ENCODE assay signal across 14 cellular contexts in the genomic region with DNA sequence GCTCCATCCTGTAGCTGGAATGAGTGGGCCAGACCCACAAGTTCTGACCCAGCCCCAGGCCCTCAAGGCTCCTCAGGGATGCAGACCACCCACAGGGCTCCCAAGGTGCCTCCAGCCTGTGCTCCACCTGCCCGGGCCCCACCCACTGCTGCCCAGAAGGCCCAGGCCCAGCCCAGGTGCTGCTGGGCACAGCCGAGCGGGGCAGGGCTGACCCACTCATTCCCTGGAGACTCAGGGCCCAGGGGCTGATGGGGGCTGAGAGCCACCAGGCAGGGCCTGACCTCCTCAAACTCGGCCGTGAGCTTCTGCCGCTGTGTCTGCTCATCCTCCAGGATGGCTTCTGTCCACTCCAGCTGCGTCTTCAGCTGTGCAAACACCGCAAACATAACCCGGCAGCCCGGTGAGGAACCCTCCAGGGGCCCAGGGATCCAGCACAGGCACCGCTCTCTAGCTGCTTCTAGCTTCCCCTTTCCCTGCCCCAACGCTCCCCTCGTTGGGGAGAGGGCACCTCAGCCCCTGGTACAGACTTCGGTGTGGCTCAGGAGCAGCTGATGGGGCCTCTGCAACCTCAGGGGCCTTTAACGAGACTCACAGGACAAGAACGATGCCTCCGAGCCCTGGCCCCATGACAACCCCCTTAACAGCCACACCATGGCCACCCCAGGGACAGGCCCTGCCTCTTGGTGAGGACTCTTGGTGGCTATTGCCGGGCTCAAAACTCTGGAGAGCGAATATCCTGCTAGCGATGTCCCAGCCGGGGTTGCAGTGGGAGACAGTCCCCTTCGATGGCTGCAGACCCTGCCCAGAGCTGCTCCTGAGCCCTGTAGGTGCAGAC. TPM values are rescaled to one million over a fixed set of nuclear protein-coding genes. Genes with fewer than 3 reads are reported as not detected.
DNase-seq lines count a peak whose midpoint lies in the region; ATAC-seq, FAIRE-seq and TF ChIP-seq lines count a peak whose summit lies in the region.
"Had no signal": no experiment of that assay in that cellular context is flagged by ENCODE, and none has a peak within 500 bp of the region (broad histone marks: within the 10 kb centered on the region; RNA-seq: fewer than 3 reads in every experiment).

No MANE protein-coding gene starts in this region.

- ATAC-seq in pancreas (no peak), GM18861 (IDR thresholded peaks at IDR 0.05; ENCODE audit: unreplicated experiment) (no peak)
- no peak for ATAC-seq in stimulated activated naive B cell treated with anti-CD40 and anti-IgM and Interleukin-4, amounts not matched to agents 10 μg/mL and 1 μg/mL and 100 μg/mL, for 72 hours (replicated peaks)

- H3K36me3 ChIP-seq in duodenal mucosa (ENCODE audit: control insufficient read depth in 1 of 2, insufficient read depth in 2 of 2, low read length in 2 of 2) (peaks cover 33 to 75% of the 10 kb centered on the region in 2 donors), pancreas (peaks cover 13 to 58% (median 54%) of the 10 kb centered on the region in 3 donors)

- FAIRE-seq in pancreas (lab: Jason Lieb, UNC): no peak
- FAIRE-seq: TTC549 had no signal

- DNase-seq in DMS53 (lab: John Stamatoyannopoulos, UW): peak; percentile 85
- DNase-seq in MV-4-11 (lab: John Stamatoyannopoulos, UW): peak; percentile 69
- peak in 5 of 6 donors; percentile 19 to 83 (median 53) for DNase-seq in pancreas
- no peak for DNase-seq in COLO829 (ENCODE audit: low spot score)
- no peak for DNase-seq in progenitor cell of endocrine pancreas (ENCODE audit: low spot score, unreplicated experiment)
- no peak for DNase-seq in stimulated activated naive B cell treated with anti-CD40 and anti-IgM and Interleukin-4, amounts not matched to agents 10 μg/mL and 1 μg/mL and 100 μg/mL, for 72 hours
- DNase-seq: cortex of kidney; NK-92 treated with Interleukin-12 subunit alpha and Interleukin-12 subunit beta, amount 100 ng/mL, for 24 hours had no signal

- no peak overlapping the region for H3K27ac Mint-ChIP-seq in progenitor cell of endocrine pancreas
- H3K27ac Mint-ChIP-seq in stimulated activated naive B cell treated with anti-CD40 and anti-IgM and Interleukin-4, amounts not matched to agents 10 μg/mL and 1 μg/mL and 100 μg/mL, for 72 hours: no peak overlapping the region
- H3K27ac Mint-ChIP-seq: activated T-helper 2 cell treated with anti-CD3 and anti-CD28 coated beads, Interferon-gamma antibody, Interleukin-2, Interleukin-4, amounts not matched to agents 10 μg/mL and 5 μg/mL and 100 μg/mL, durations not matched to agents 14 hours and 24 hours and 36 hours; mesothelial cell of epicardium had no signal

- H3K27me3 Mint-ChIP-seq in progenitor cell of endocrine pancreas: no peaks in the 10 kb centered on the region
- H3K27me3 Mint-ChIP-seq in stimulated activated naive B cell treated with anti-CD40 and anti-IgM and Interleukin-4, amounts not matched to agents 10 μg/mL and 1 μg/mL and 100 μg/mL, for 72 hours: no peaks in the 10 kb centered on the region

- no peak overlapping the region for H3K9ac ChIP-seq in duodenal mucosa (ENCODE audit: low read depth in 1 of 2, low read length in 2 of 2)

- 52 to 57% methylated on average over 22 of the region's 22 CpGs for WGBS in pancreas, 2 donors

- H3K4me3 Mint-ChIP-seq in progenitor cell of endocrine pancreas (ENCODE audit: low read depth): no peak overlapping the region
- H3K4me3 Mint-ChIP-seq in stimulated activated naive B cell treated with anti-CD40 and anti-IgM and Interleukin-4, amounts not matched to agents 10 μg/mL and 1 μg/mL and 100 μg/mL, for 72 hours: no peak overlapping the region
- H3K4me3 Mint-ChIP-seq: mesothelial cell of epicardium had no signal

- TF ChIP-seq CTCF in pancreas (IDR thresholded peaks at IDR 0.05): no peak
- no peak for TF ChIP-seq CTCF in progenitor cell of endocrine pancreas (IDR thresholded peaks at IDR 0.05; ENCODE audit: unreplicated experiment)

- no peaks in the 10 kb centered on the region for H3K9me3 ChIP-seq in duodenal mucosa (ENCODE audit: control insufficient read depth in 1 of 2, low read length in 2 of 2)
- H3K9me3 ChIP-seq in pancreas: no peaks in the 10 kb centered on the region

- intact Hi-C loops in pancreas (cut with DNase I): loop anchor here in 2 of 3 donors (5.0 to 10.0 kb wide), 2 partner anchors 74 to 81 kb away; partner anchors contain the start of gene BFSP1 (in 1 of the 2)

- H3K36me3 Mint-ChIP-seq in progenitor cell of endocrine pancreas (ENCODE audit: insufficient read depth): peaks cover 8% of the 10 kb centered on the region
- H3K36me3 Mint-ChIP-seq in stimulated activated naive B cell treated with anti-CD40 and anti-IgM and Interleukin-4, amounts not matched to agents 10 μg/mL and 1 μg/mL and 100 μg/mL, for 72 hours: peaks cover 26 to 36% of the 10 kb centered on the region in 2 donors

- H3K27ac ChIP-seq in duodenal mucosa (ENCODE audit: low read depth, low read length): peak overlapping the region; percentile 1
- H3K27ac ChIP-seq in pancreas: peak overlapping the region in 3 of 4 donors; percentile 28 to 56 (median 31)

- H3K4me3 ChIP-seq in duodenal mucosa (ENCODE audit: low read depth in 1 of 2, low read length in 2 of 2) (no peak overlapping the region), pancreas (no peak overlapping the region)
- H3K4me3 ChIP-seq: smooth muscle cell had no signal

- peaks cover 7% of the 10 kb centered on the region for H3K4me1 Mint-ChIP-seq in progenitor cell of endocrine pancreas (ENCODE audit: low read depth)
- peaks cover 11% of the 10 kb centered on the region in 2 donors for H3K4me1 Mint-ChIP-seq in stimulated activated naive B cell treated with anti-CD40 and anti-IgM and Interleukin-4, amounts not matched to agents 10 μg/mL and 1 μg/mL and 100 μg/mL, for 72 hours

- H3K9me3 Mint-ChIP-seq in progenitor cell of endocrine pancreas (ENCODE audit: low read depth): no peaks in the 10 kb centered on the region
- H3K9me3 Mint-ChIP-seq in stimulated activated naive B cell treated with anti-CD40 and anti-IgM and Interleukin-4, amounts not matched to agents 10 μg/mL and 1 μg/mL and 100 μg/mL, for 72 hours: no peaks in the 10 kb centered on the region
- H3K9me3 Mint-ChIP-seq: activated T-helper 2 cell treated with anti-CD3 and anti-CD28 coated beads, Interferon-gamma antibody, Interleukin-2, Interleukin-4, amounts not matched to agents 10 μg/mL and 5 μg/mL and 100 μg/mL, durations not matched to agents 14 hours and 24 hours and 36 hours; mesothelial cell of epicardium had no signal

- H3K4me1 ChIP-seq in duodenal mucosa (ENCODE audit: control insufficient read depth in 1 of 2, insufficient read depth in 2 of 2, low read length in 2 of 2) (peaks cover 20 to 44% of the 10 kb centered on the region in 2 donors), pancreas (peaks cover 11 to 44% (median 22%) of the 10 kb centered on the region in 3 donors)

- H3K27me3 ChIP-seq in duodenal mucosa (ENCODE audit: control insufficient read depth in 1 of 2, insufficient read depth in 2 of 2, low read length in 2 of 2) (no peaks in the 10 kb centered on the region), pancreas (no peaks in the 10 kb centered on the region)

RNA-seq across cellular contexts. Expression of gene DSTN, which starts 46.0 kb away (rescaled TPM):
- total RNA-seq in pancreas (100 to 1,000 TPM; 172 to 192 (median 182) TPM), progenitor cell of endocrine pancreas (199 and 201 TPM in 2 replicates)
- 100 to 1,000 TPM; 138 to 242 TPM for polyA plus RNA-seq in pancreas

Comparison
In these comparisons a context has a peak if more than half of its experiments do, and no peak if none do; other contexts are left out.
1. DNase-seq: peak in DMS53 (single experiment), MV-4-11 (single experiment) and pancreas (5 of 6); none in COLO829 (single experiment), progenitor cell of endocrine pancreas (single experiment) and stimulated activated naive B cell treated with anti-CD40 and anti-IgM and Interleukin-4, amounts not matched to agents 10 μg/mL and 1 μg/mL and 100 μg/mL, for 72 hours (single experiment).